ENCODE assay signal across 7 cellular contexts in the genomic region with DNA sequence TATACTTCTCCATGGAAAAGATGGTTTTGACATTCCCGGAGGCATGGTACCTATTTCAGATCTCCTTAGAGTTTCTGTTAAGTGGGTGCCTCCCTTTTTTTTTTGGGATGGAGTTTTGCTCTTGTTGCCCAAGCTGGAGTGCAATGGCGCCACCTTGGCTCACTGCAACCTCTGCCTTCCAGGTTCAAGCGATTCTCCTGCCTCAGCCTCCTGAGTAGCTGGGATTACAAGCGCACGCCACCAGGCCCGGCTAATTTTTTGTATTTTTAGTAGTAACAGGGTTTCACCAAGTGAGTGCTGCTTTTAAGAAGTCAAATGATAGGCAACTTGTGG.
DNase-seq lines count a peak whose midpoint lies in the region; ATAC-seq, FAIRE-seq and TF ChIP-seq lines count a peak whose summit lies in the region.
"Not testable (repeated sequence)": the region's sequence is repeated elsewhere in the genome, so short reads cannot be mapped to it uniquely, and the experiment has no call there.

No MANE protein-coding gene starts in this region.

- H3K9ac ChIP-seq in H1 (replicated peaks in 1 of 4; ENCODE audit: extremely low read depth in 1 of 4, low read depth in 3 of 4, low read length in 3 of 4); neural progenitor cell: not testable (repeated sequence)

- H3K36me3 ChIP-seq in GM23338 (ENCODE audit: insufficient read depth); Panc1 (ENCODE audit: control insufficient read depth, insufficient read depth, low read length); H1 (ENCODE audit: control insufficient read depth in 2 of 4, insufficient read depth in 4 of 4, low read length in 3 of 4); neural progenitor cell: not testable (repeated sequence)

- H3K9me3 ChIP-seq in A549; Panc1 (ENCODE audit: control insufficient read depth, insufficient read depth, low read depth, low read length); H1 (ENCODE audit: insufficient read depth in 2 of 2, low read depth in 1 of 2, low read length in 1 of 2); neural progenitor cell (ENCODE audit: low read depth): not testable (repeated sequence)

- WGBS in A549 (ENCODE audit: missing lambda C conversion rate) = 94% methylated on average over 6 of the region's 6 CpGs
- 92% methylated on average over 6 of the region's 6 CpGs; no CpG with 5 or more reads in 1 of the 2 experiments for WGBS in H1 (ENCODE audit: extremely low coverage in 1 of 2, insufficient coverage in 1 of 2, insufficient read length in 1 of 2, insufficient replicate concordance in 2 of 2, low coverage in 1 of 2, low lambda C conversion rate in 2 of 2, missing lambda C conversion rate in 1 of 2), 2 experiments

- H3K4me3 Mint-ChIP-seq in GM23338, HFFc6, neural progenitor cell: not testable (repeated sequence)

- peak overlapping the region in 1 of 2 experiments; percentile 94; a peak in 3 of 6 replicates for H3K27ac ChIP-seq in A549
- H3K27ac ChIP-seq in GM23338 (ENCODE audit: low read depth); Panc1 (ENCODE audit: low read length); H1 (ENCODE audit: low read depth, low read length); neural progenitor cell: not testable (repeated sequence)

- not testable (repeated sequence) for FAIRE-seq in A549 (lab: Jason Lieb, UNC); H1 (lab: Jason Lieb, UNC)

- not testable (repeated sequence) for H2BK12ac ChIP-seq in H1 (ENCODE audit: low read depth, low read length)

- not testable (repeated sequence) for H4K91ac ChIP-seq in H1 (replicated peaks; ENCODE audit: insufficient read length, low read length)

- H4K5ac ChIP-seq in H1 (ENCODE audit: insufficient read length, low read depth, low read length) = not testable (repeated sequence)

- H3K4me3 ChIP-seq in A549; GM23338; Panc1 (ENCODE audit: low read depth in 2 of 2, low read length in 2 of 2); H1 (ENCODE audit: extremely low read depth in 1 of 4, insufficient read depth in 2 of 4, low read depth in 3 of 4, low read length in 4 of 4); neural progenitor cell: not testable (repeated sequence)

- H3K14ac ChIP-seq in H1 (ENCODE audit: insufficient read length) = not testable (repeated sequence)

- H3K4me1 Mint-ChIP-seq in GM23338 = peaks cover 28% of the 10 kb centered on the region
- H3K4me1 Mint-ChIP-seq in HFFc6 (ENCODE audit: low read depth) = peaks cover 31% of the 10 kb centered on the region
- H3K4me1 Mint-ChIP-seq in neural progenitor cell = peaks cover 25% of the 10 kb centered on the region

- H3K27me3 Mint-ChIP-seq in GM23338 (ENCODE audit: insufficient read depth, low read depth, poor library complexity) = peaks cover 14% of the 10 kb centered on the region
- not testable (repeated sequence) for H3K27me3 Mint-ChIP-seq in HFFc6 (ENCODE audit: insufficient read depth); neural progenitor cell (ENCODE audit: insufficient read depth, low read depth)

- not testable (repeated sequence) for H3K23ac ChIP-seq in H1 (ENCODE audit: insufficient read length)

- not testable (repeated sequence) for H2AFZ ChIP-seq in GM23338; H1 (ENCODE audit: low read length); neural progenitor cell (replicated peaks)

- POLR2A ChIA-PET in A549 (lab: Yijun Ruan, JAX); Panc1 (lab: Charles Lee): not testable (repeated sequence)
- POLR2A ChIA-PET in H1 (lab: Charles Lee; ENCODE audit: partially characterized antibody) = interaction anchor here (0.5 kb wide), 1 partner anchor 526 kb away, joined by 3 read pairs; no protein-coding TSS in a partner anchor

- not testable (repeated sequence) for H2BK15ac ChIP-seq in H1 (ENCODE audit: low read length)

- H3K18ac ChIP-seq in H1 (ENCODE audit: extremely low read depth, low read length) = not testable (repeated sequence)

- intact Hi-C loops in Panc1 (cut with micrococcal nuclease; ENCODE audit: unreplicated experiment) = loop anchor here (10.0 kb wide), 1 partner anchor 192 kb away; no protein-coding TSS in a partner anchor

- not testable (repeated sequence) for H4K20me1 ChIP-seq in GM23338 (replicated peaks; ENCODE audit: insufficient read depth); H1 (replicated peaks in 1 of 2; ENCODE audit: control insufficient read depth in 1 of 2, insufficient read depth in 2 of 2, low read length in 2 of 2); neural progenitor cell (ENCODE audit: low read depth)

- H3K4ac ChIP-seq in H1 (replicated peaks; ENCODE audit: insufficient read length, low read depth, low read length) = not testable (repeated sequence)

- H2BK120ac ChIP-seq in H1 (replicated peaks; ENCODE audit: low read depth, low read length) = not testable (repeated sequence)

- not testable (repeated sequence) for DNase-seq in A549 (ENCODE audit: low read depth in 1 of 2, low spot score in 1 of 2); GM23338 (ENCODE audit: low spot score); HFFc6; Panc1 (ENCODE audit: low read depth, low spot score); H1 (ENCODE audit: low read depth in 1 of 2, low spot score in 2 of 2); neural progenitor cell (ENCODE audit: low spot score)
- peak; percentile 30 for DNase-seq in activated CD8-positive, alpha-beta memory T cell treated with anti-CD3 and anti-CD28 coated beads, Interleukin-2, amount 50 U/mL, for 48 hours

- CTCF ChIA-PET in A549 (lab: Yijun Ruan, JAX) (interaction anchor here (0.6 to 7.5 kb wide), 11 partner anchors 9 to 527 kb away, joined by 3 to 76 read pairs (median 14); a partner anchor contains a TSS), H1 (lab: Charles Lee; ENCODE audit: partially characterized antibody) (interaction anchor here (0.6 to 5.3 kb wide), 22 partner anchors 9 to 462 kb away, joined by 3 to 62 read pairs (median 4); no protein-coding TSS in a partner anchor)
- CTCF ChIA-PET in Panc1 (lab: Charles Lee) = not testable (repeated sequence)

- not testable (repeated sequence) for H3K36me3 Mint-ChIP-seq in GM23338 (ENCODE audit: low read depth); HFFc6 (ENCODE audit: low read depth); neural progenitor cell

- H3K56ac ChIP-seq in H1 (replicated peaks; ENCODE audit: insufficient read length, low read depth, low read length) = not testable (repeated sequence)

- TF ChIP-seq POLR2A in A549 (IDR thresholded peaks at IDR 0.05; ENCODE audit: low read length); H1 (IDR thresholded peaks at IDR 0.05; ENCODE audit: control extremely low read depth in 1 of 2, low read depth in 2 of 2, low read length in 2 of 2): not testable (repeated sequence)

- H3K27me3 ChIP-seq in GM23338 (ENCODE audit: insufficient read depth); Panc1 (ENCODE audit: control insufficient read depth, insufficient read depth, low read length); H1 (replicated peaks in 1 of 4; ENCODE audit: control insufficient read depth in 3 of 4, extremely low read depth in 1 of 4, insufficient read depth in 3 of 4, low read length in 3 of 4); neural progenitor cell: not testable (repeated sequence)

- in situ Hi-C loops in Panc1 (cut with HindIII; ENCODE audit: low pct_unique_long_range_greater_than_20kb, low sequenced_read_pairs) = not testable (repeated sequence)

- not testable (repeated sequence) for H3F3A ChIP-seq in GM23338 (replicated peaks; ENCODE audit: low read depth); neural progenitor cell (ENCODE audit: low read depth)

- H3K79me2 ChIP-seq in GM23338 (replicated peaks; ENCODE audit: insufficient read depth); H1 (ENCODE audit: control insufficient read depth in 1 of 2, insufficient read depth in 2 of 2, low read length in 2 of 2); neural progenitor cell (ENCODE audit: low read depth): not testable (repeated sequence)

- ATAC-seq in A549, GM23338, Panc1: not testable (repeated sequence)

- not testable (repeated sequence) for H3K23me2 ChIP-seq in H1 (ENCODE audit: low read depth, low read length)

- TF ChIP-seq EP300 in A549 (IDR thresholded peaks at IDR 0.05); H1 (IDR thresholded peaks at IDR 0.05; ENCODE audit: borderline replicate concordance in 1 of 2, low read depth in 2 of 2, low read length in 2 of 2): not testable (repeated sequence)

- H3K9me2 ChIP-seq in GM23338 (ENCODE audit: insufficient read depth) = not testable (repeated sequence)

- TF ChIP-seq CTCF in A549 (IDR thresholded peaks at IDR 0.05) (peak; percentile 12; the same call in 1 of the 3 replicates), GM23338 (conservative IDR thresholded peaks at IDR 0.05; ENCODE audit: low read depth in 2 of 2) (peak; percentile 35 to 47), HFFc6 (IDR thresholded peaks at IDR 0.05) (0 out of 2 replicates have a peak, but pooled peaks have one; percentile 24), Panc1 (IDR thresholded peaks at IDR 0.05) (peak; percentile 24), H1 (IDR thresholded peaks at IDR 0.05; ENCODE audit: control extremely low read depth in 1 of 3, insufficient read depth in 1 of 3, low read depth in 1 of 3, low read length in 3 of 3) (peak in 2 of 3 experiments; percentile 7 to 15; a peak in 2 of 4 replicates), neural progenitor cell (IDR thresholded peaks at IDR 0.05) (peak; percentile 27)

- BruUV-seq in Panc1 (replicated peaks; lab: Mats Ljungman, UMichigan) = not testable (repeated sequence)

- H3K27ac Mint-ChIP-seq in GM23338, HFFc6, neural progenitor cell: not testable (repeated sequence)

- TF ChIP-seq RAD21 in A549 (conservative IDR thresholded peaks at IDR 0.05 in 1 of 2, IDR thresholded peaks at IDR 0.05 in 1 of 2) (peak in 1 of 2 experiments; percentile 35; a peak in 1 of 5 replicates), H1 (IDR thresholded peaks at IDR 0.05 in 1 of 2, conservative IDR thresholded peaks at IDR 0.05 in 1 of 2; ENCODE audit: low read depth in 2 of 2, low read length in 2 of 2) (peak in 1 of 2 experiments; percentile 4; a peak in 1 of 4 replicates)

- not testable (repeated sequence) for H2BK5ac ChIP-seq in H1 (ENCODE audit: low read depth, low read length)

- H3K4me1 ChIP-seq in A549 = peaks cover 34% of the 10 kb centered on the region
- not testable (repeated sequence) for H3K4me1 ChIP-seq in GM23338 (ENCODE audit: insufficient read depth); H1 (replicated peaks in 1 of 4; ENCODE audit: control insufficient read depth in 3 of 4, insufficient read depth in 4 of 4, low read length in 3 of 4); neural progenitor cell
- peaks cover 18% of the 10 kb centered on the region for H3K4me1 ChIP-seq in Panc1 (ENCODE audit: control insufficient read depth, insufficient read depth, low read length)

- not testable (repeated sequence) for H3K9me3 Mint-ChIP-seq in GM23338, HFFc6, neural progenitor cell

- H2AK5ac ChIP-seq in H1 (ENCODE audit: low read depth, low read length) = not testable (repeated sequence)

- H2BK20ac ChIP-seq in H1 (ENCODE audit: low read length) = not testable (repeated sequence)

- H3K4me2 ChIP-seq in A549; GM23338; H1 (ENCODE audit: insufficient read depth in 1 of 2, low read depth in 2 of 2, low read length in 2 of 2); neural progenitor cell: not testable (repeated sequence)

- not testable (repeated sequence) for H3K79me1 ChIP-seq in H1 (ENCODE audit: low read depth, low read length)

- H4K8ac ChIP-seq in H1 (ENCODE audit: extremely low read depth, insufficient read depth, low read length) = not testable (repeated sequence)
